Comparison of ENCODE assay signal across 18 cellular contexts in the genomic region with DNA sequence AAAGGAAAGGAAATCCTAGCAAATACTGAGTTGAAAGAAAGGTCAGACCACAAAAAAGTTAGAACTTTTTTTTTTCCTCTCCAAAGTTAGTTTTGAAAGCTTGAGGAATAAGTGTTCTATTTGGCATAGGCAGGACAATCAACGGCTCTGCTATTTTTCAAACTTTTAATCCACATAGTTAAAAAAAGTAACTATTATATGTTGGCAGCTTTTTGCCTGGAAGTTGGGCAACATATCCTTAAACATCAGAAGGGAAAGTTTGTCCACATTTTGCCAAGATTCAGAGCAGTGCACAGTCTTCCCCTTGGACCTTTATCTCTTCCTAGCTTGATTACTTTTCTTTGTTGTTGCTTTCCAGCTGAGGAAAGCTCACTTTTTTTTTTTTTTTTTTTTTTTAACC.
DNase-seq lines count a peak whose midpoint lies in the region; ATAC-seq and TF ChIP-seq lines count a peak whose summit lies in the region.
"Had no signal": no experiment of that assay in that cellular context is flagged by ENCODE, and none has a peak within 500 bp of the region (broad histone marks: within the 10 kb centered on the region; RNA-seq: fewer than 3 reads in every experiment).

No MANE protein-coding gene starts in this region.

- no peak overlapping the region for H3K4me3 Mint-ChIP-seq in nephron
- H3K4me3 Mint-ChIP-seq in activated naive CD4-positive, alpha-beta T cell treated with anti-CD3 and anti-CD28 coated beads, Interleukin-2, amount 10 ng/mL, durations not matched to agents 7 days and 5 days: no peak overlapping the region

- intact Hi-C loops in Right ventricle myocardium inferior (cut with DNase I): no loop called here
- intact Hi-C loops in left ventricle myocardium inferior (cut with micrococcal nuclease): no loop called here

- H3K36me3 Mint-ChIP-seq in nephron (ENCODE audit: low read depth): no peaks in the 10 kb centered on the region
- H3K36me3 Mint-ChIP-seq in activated naive CD4-positive, alpha-beta T cell treated with anti-CD3 and anti-CD28 coated beads, Interleukin-2, amount 10 ng/mL, durations not matched to agents 7 days and 5 days: no peaks in the 10 kb centered on the region

- H3K27me3 ChIP-seq in right atrium auricular region: no peaks in the 10 kb centered on the region
- H3K27me3 ChIP-seq in left ventricle myocardium inferior (ENCODE audit: low read depth): no peaks in the 10 kb centered on the region

- no peak for DNase-seq in Right ventricle myocardium inferior (ENCODE audit: missing footprints)
- DNase-seq in right atrium auricular region (ENCODE audit: low spot score): no peak
- DNase-seq in left ventricle myocardium inferior: no peak
- DNase-seq in activated naive CD4-positive, alpha-beta T cell treated with anti-CD3 and anti-CD28 coated beads, Interleukin-2, amount 10 ng/mL, durations not matched to agents 7 days and 5 days: no peak
- DNase-seq in NCI-H1417 (lab: John Stamatoyannopoulos, UW): no peak
- DNase-seq: AML-193, DMS79 treated with DMSO at 0.1 percent for 48 hours, NCI-H1417 treated with DMSO at 0.1 percent for 48 hours, NCI-H187 treated with DMSO at 0.1 percent for 48 hours, NCI-H82, OCI-M1, RPMI8226 had no signal

- H3K4me1 Mint-ChIP-seq in nephron: peaks cover 14% of the 10 kb centered on the region
- H3K4me1 Mint-ChIP-seq in activated naive CD4-positive, alpha-beta T cell treated with anti-CD3 and anti-CD28 coated beads, Interleukin-2, amount 10 ng/mL, durations not matched to agents 7 days and 5 days: no peaks in the 10 kb centered on the region

- no peaks in the 10 kb centered on the region for H3K27me3 Mint-ChIP-seq in nephron (ENCODE audit: low read depth)
- no peaks in the 10 kb centered on the region for H3K27me3 Mint-ChIP-seq in activated naive CD4-positive, alpha-beta T cell treated with anti-CD3 and anti-CD28 coated beads, Interleukin-2, amount 10 ng/mL, durations not matched to agents 7 days and 5 days

- TF ChIP-seq CTCF in right atrium auricular region (IDR thresholded peaks at IDR 0.05) (no peak), left ventricle myocardium inferior (IDR thresholded peaks at IDR 0.05; ENCODE audit: borderline replicate concordance) (no peak), nephron (IDR thresholded peaks at IDR 0.05; ENCODE audit: unreplicated experiment in 3 of 3) (no peak)

- CTCF ChIA-PET in activated naive CD4-positive, alpha-beta T cell treated with anti-CD3 and anti-CD28 coated beads, Interleukin-2, amount 10 ng/mL, durations not matched to agents 7 days and 5 days (lab: Charles Lee): interaction anchor here (0.7 kb wide), 1 partner anchor 1900 kb away, joined by 3 read pairs; no protein-coding TSS in a partner anchor

- peaks cover 38% of the 10 kb centered on the region for H3K9me3 Mint-ChIP-seq in nephron
- H3K9me3 Mint-ChIP-seq in activated naive CD4-positive, alpha-beta T cell treated with anti-CD3 and anti-CD28 coated beads, Interleukin-2, amount 10 ng/mL, durations not matched to agents 7 days and 5 days: peaks cover 21% of the 10 kb centered on the region

- H3K27ac Mint-ChIP-seq in nephron: peak overlapping the region in 2 of 3 experiments; percentile 86 to 88
- no peak overlapping the region for H3K27ac Mint-ChIP-seq in activated naive CD4-positive, alpha-beta T cell treated with anti-CD3 and anti-CD28 coated beads, Interleukin-2, amount 10 ng/mL, durations not matched to agents 7 days and 5 days

- ATAC-seq in Right ventricle myocardium inferior: peak; percentile 67
- ATAC-seq in HG03196 (IDR thresholded peaks at IDR 0.05; ENCODE audit: unreplicated experiment): no peak
- ATAC-seq in HG02973 (IDR thresholded peaks at IDR 0.05; ENCODE audit: unreplicated experiment): no peak

- H3K9me3 ChIP-seq in right atrium auricular region (peaks cover 0 to 37% of the 10 kb centered on the region in 2 donors), left ventricle myocardium inferior (replicated peaks) (peaks cover 55% of the 10 kb centered on the region)

- no peaks in the 10 kb centered on the region for H3K4me1 ChIP-seq in right atrium auricular region
- no peaks in the 10 kb centered on the region for H3K4me1 ChIP-seq in left ventricle myocardium inferior

- H3K36me3 ChIP-seq in right atrium auricular region (no peaks in the 10 kb centered on the region), left ventricle myocardium inferior (no peaks in the 10 kb centered on the region)

- H3K4me3 ChIP-seq in right atrium auricular region: no peak overlapping the region
- H3K4me3 ChIP-seq in left ventricle myocardium inferior: no peak overlapping the region

- H3K27ac ChIP-seq in right atrium auricular region (no peak overlapping the region), left ventricle myocardium inferior (replicated peaks) (peak overlapping the region; percentile 6)
- H3K27ac ChIP-seq: 22Rv1, C4-2B, KMS-11 had no signal
